In genomic region chr12:58433969-58434368, GRCh38 we compare ENCODE assay signal across 22 cellular contexts.
DNase-seq lines count a peak whose midpoint lies in the region; ATAC-seq, FAIRE-seq and TF ChIP-seq lines count a peak whose summit lies in the region.
"Had no signal": no experiment of that assay in that cellular context is flagged by ENCODE, and none has a peak within 500 bp of the region (broad histone marks: within the 10 kb centered on the region; RNA-seq: fewer than 3 reads in every experiment).

No MANE protein-coding gene starts in this region.

- ATAC-seq in activated T-helper 17 cell treated with anti-CD3 and anti-CD28 coated beads, Interleukin-2, amount 50 U/mL, for 72 hours (replicated peaks) = peak; percentile 39
- ATAC-seq in activated T-cell treated with anti-CD3 and anti-CD28 coated beads, Interleukin-2, amount 50 U/mL, for 4 hours = no peak
- ATAC-seq: activated CD8-positive, alpha-beta T cell treated with anti-CD3 and anti-CD28 coated beads, Interleukin-2, amount 10 ng/mL, durations not matched to agents 7 days and 5 days; left lung; T-helper 17 cell had no signal

- H3K36me3 Mint-ChIP-seq in activated T-helper 17 cell treated with anti-CD3 and anti-CD28 coated beads, Interleukin-2, amount 50 U/mL, for 72 hours (ENCODE audit: low read depth) = no peaks in the 10 kb centered on the region
- H3K36me3 Mint-ChIP-seq in activated T-cell treated with anti-CD3 and anti-CD28 coated beads, Interleukin-2, amount 50 U/mL, for 4 hours (ENCODE audit: insufficient read depth) = no peaks in the 10 kb centered on the region
- H3K36me3 Mint-ChIP-seq: activated naive CD8-positive, alpha-beta T cell; CD4-positive, CD25-positive, alpha-beta regulatory T cell had no signal

- no peaks in the 10 kb centered on the region for H3K79me2 ChIP-seq in keratinocyte (ENCODE audit: control insufficient read depth, insufficient read depth, low read length)

- peak; percentile 72 for FAIRE-seq in HTR-8/SVneo (lab: Jason Lieb, UNC)
- FAIRE-seq in keratinocyte (lab: Jason Lieb, UNC) = peak; percentile 79
- FAIRE-seq: frontal cortex had no signal

- H3K27ac Mint-ChIP-seq in activated T-helper 17 cell treated with anti-CD3 and anti-CD28 coated beads, Interleukin-2, amount 50 U/mL, for 72 hours = no peak overlapping the region
- H3K27ac Mint-ChIP-seq: activated CD8-positive, alpha-beta T cell treated with anti-CD3 and anti-CD28 coated beads, Interleukin-2, amount 10 ng/mL, durations not matched to agents 7 days and 5 days; activated naive CD8-positive, alpha-beta T cell; activated T-cell treated with anti-CD3 and anti-CD28 coated beads, Interleukin-2, amount 50 U/mL, for 24 hours; CD4-positive, CD25-positive, alpha-beta regulatory T cell; endodermal cell; T-helper 17 cell had no signal

- H3K36me3 ChIP-seq in keratinocyte (ENCODE audit: control insufficient read depth in 2 of 2, extremely low read depth in 1 of 2, insufficient read depth in 2 of 2, low read length in 2 of 2) = no peaks in the 10 kb centered on the region
- H3K36me3 ChIP-seq: left lung, suprapubic skin had no signal

- H3K27me3 ChIP-seq in keratinocyte (ENCODE audit: control insufficient read depth, extremely low read depth, insufficient read depth, low read length) = no peaks in the 10 kb centered on the region
- H3K27me3 ChIP-seq: left lung, suprapubic skin had no signal

- peaks cover 17% of the 10 kb centered on the region for H3K27me3 Mint-ChIP-seq in activated T-helper 17 cell treated with anti-CD3 and anti-CD28 coated beads, Interleukin-2, amount 50 U/mL, for 72 hours
- H3K27me3 Mint-ChIP-seq in activated T-cell treated with anti-CD3 and anti-CD28 coated beads, Interleukin-2, amount 50 U/mL, for 4 hours (ENCODE audit: low read depth) = no peaks in the 10 kb centered on the region
- H3K27me3 Mint-ChIP-seq: T-helper 17 cell had no signal

- no peaks in the 10 kb centered on the region for H3K9me3 Mint-ChIP-seq in activated T-helper 17 cell treated with anti-CD3 and anti-CD28 coated beads, Interleukin-2, amount 50 U/mL, for 72 hours
- H3K9me3 Mint-ChIP-seq in activated T-cell treated with anti-CD3 and anti-CD28 coated beads, Interleukin-2, amount 50 U/mL, for 4 hours = no peaks in the 10 kb centered on the region
- H3K9me3 Mint-ChIP-seq: activated T-cell treated with anti-CD3 and anti-CD28 coated beads, Interleukin-2, amount 50 U/mL, for 24 hours had no signal

- no peak for TF ChIP-seq CTCF in keratinocyte (optimal IDR thresholded peaks at IDR 0.05 in 1 of 3, IDR thresholded peaks at IDR 0.05 in 1 of 3, conservative IDR thresholded peaks at IDR 0.05 in 1 of 3; ENCODE audit: extremely low read depth in 1 of 3, insufficient read depth in 2 of 3, low read length in 3 of 3)

- H3K4me1 Mint-ChIP-seq in activated T-helper 17 cell treated with anti-CD3 and anti-CD28 coated beads, Interleukin-2, amount 50 U/mL, for 72 hours = no peaks in the 10 kb centered on the region
- no peaks in the 10 kb centered on the region for H3K4me1 Mint-ChIP-seq in activated T-cell treated with anti-CD3 and anti-CD28 coated beads, Interleukin-2, amount 50 U/mL, for 4 hours (ENCODE audit: low read depth)
- H3K4me1 Mint-ChIP-seq: CD4-positive, CD25-positive, alpha-beta regulatory T cell; endodermal cell; T-helper 17 cell had no signal

- no peak overlapping the region for H3K9ac ChIP-seq in keratinocyte (ENCODE audit: control insufficient read depth, extremely low read depth, insufficient read depth, low read length)

- H4K20me1 ChIP-seq in keratinocyte (ENCODE audit: control insufficient read depth, extremely low read depth, insufficient read depth, low read length) = no peaks in the 10 kb centered on the region

- no peak overlapping the region for H3K27ac ChIP-seq in keratinocyte (ENCODE audit: control insufficient read depth, insufficient read depth, low read length)
- H3K27ac ChIP-seq: left lung, suprapubic skin had no signal

- no peaks in the 10 kb centered on the region for H3K9me1 ChIP-seq in keratinocyte (ENCODE audit: control insufficient read depth, extremely low read depth, insufficient read depth, low read length)

- H2AFZ ChIP-seq in keratinocyte (ENCODE audit: control insufficient read depth, low read length) = peak overlapping the region; percentile 6

- dilution Hi-C loops in keratinocyte (cut with MboI; ENCODE audit: extremely low pct_ligation_motif_present, low sequenced_read_pairs) = loop anchor here (25.0 kb wide), 1 partner anchor 97 kb away; no protein-coding TSS in a partner anchor

- H3K4me3 ChIP-seq in keratinocyte (ENCODE audit: control insufficient read depth in 2 of 3, extremely low read depth in 1 of 3, insufficient read depth in 2 of 3, low read depth in 1 of 3, low read length in 3 of 3) = no peak overlapping the region
- H3K4me3 ChIP-seq: left lung, suprapubic skin had no signal

- peak; percentile 48 for DNase-seq in Daoy (ENCODE audit: low read depth)
- no peak for DNase-seq in HTR-8/SVneo (ENCODE audit: insufficient read length, low spot score)
- DNase-seq in keratinocyte (ENCODE audit: low read depth, low spot score) = no peak
- no peak for DNase-seq in posterior vena cava (ENCODE audit: low spot score)
- DNase-seq in activated T-cell treated with anti-CD3 and anti-CD28 coated beads, Interleukin-2, amount 50 U/mL, for 4 hours = no peak
- DNase-seq in activated CD4-positive, alpha-beta T cell treated with anti-CD3 and anti-CD28 coated beads for 4 hours = no peak
- DNase-seq in stimulated activated CD4-positive, alpha-beta T cell treated with anti-CD3 and anti-CD28 coated beads, Interleukin-4, amount 100 ng/mL, for 24 hours = no peak
- DNase-seq: activated CD4-positive, CD25-positive, alpha-beta regulatory T cell; activated CD8-positive, alpha-beta T cell treated with anti-CD3 and anti-CD28 coated beads, Interleukin-2, amount 10 ng/mL, durations not matched to agents 7 days and 5 days; activated T-cell treated with anti-CD3 and anti-CD28 coated beads, Interleukin-2, amount 50 U/mL, for 24 hours; CD4-positive, CD25-positive, alpha-beta regulatory T cell; DMS79; endodermal cell; left lung; NCI-H2029; NCI-H510A; SIG-M5; T-helper 17 cell had no signal

- no peak overlapping the region for H3K4me2 ChIP-seq in keratinocyte (ENCODE audit: control insufficient read depth, extremely low read depth, insufficient read depth, low read depth, low read length)

- intact Hi-C loops in posterior vena cava (cut with DNase I) = no loop called here

- no peak overlapping the region for H3K4me3 Mint-ChIP-seq in activated T-helper 17 cell treated with anti-CD3 and anti-CD28 coated beads, Interleukin-2, amount 50 U/mL, for 72 hours
- H3K4me3 Mint-ChIP-seq in activated T-cell treated with anti-CD3 and anti-CD28 coated beads, Interleukin-2, amount 50 U/mL, for 4 hours = no peak overlapping the region
- H3K4me3 Mint-ChIP-seq: activated CD8-positive, alpha-beta T cell treated with anti-CD3 and anti-CD28 coated beads, Interleukin-2, amount 10 ng/mL, durations not matched to agents 7 days and 5 days; activated naive CD8-positive, alpha-beta T cell; activated T-cell treated with anti-CD3 and anti-CD28 coated beads, Interleukin-2, amount 50 U/mL, for 24 hours; CD4-positive, CD25-positive, alpha-beta regulatory T cell; endodermal cell; T-helper 17 cell had no signal

- H3K4me1 ChIP-seq in keratinocyte (ENCODE audit: control insufficient read depth, extremely low read depth, insufficient read depth, low read length) = peaks cover 6% of the 10 kb centered on the region
- H3K4me1 ChIP-seq: left lung, suprapubic skin had no signal

- no peaks in the 10 kb centered on the region for H3K9me3 ChIP-seq in keratinocyte (ENCODE audit: control insufficient read depth, low read depth, low read length)
- H3K9me3 ChIP-seq: left lung, suprapubic skin had no signal
